ENCODE assay signal across 36 cellular contexts in genomic region chr3:44518782-44519156, GRCh38.
"Had no signal": no experiment of that assay in that cellular context is flagged by ENCODE, and none has a peak within 500 bp of the region (broad histone marks: within the 10 kb centered on the region; RNA-seq: fewer than 3 reads in every experiment).

No MANE protein-coding gene starts in this region.

- ATAC-seq: activated CD4-positive, CD25-positive, alpha-beta regulatory T cell treated with anti-CD3 and anti-CD28 coated beads, Interleukin-2, amount 50 U/mL, for 24 hours; activated CD8-positive, alpha-beta T cell treated with anti-CD3 and anti-CD28 coated beads for 36 hours; activated naive CD8-positive, alpha-beta T cell treated with anti-CD3 and anti-CD28 coated beads, Interleukin-2, amount 50 U/mL, for 24 hours; body of pancreas; effector memory CD8-positive, alpha-beta T cell; gastroesophageal sphincter; T-cell had no signal

- H3K36me3 Mint-ChIP-seq: activated naive CD4-positive, alpha-beta T cell treated with anti-CD3 and anti-CD28 coated beads, Interleukin-2, amount 50 U/mL, for 24 hours; activated naive CD8-positive, alpha-beta T cell treated with anti-CD3 and anti-CD28 coated beads for 36 hours; T-cell had no signal

- H3K4me3 Mint-ChIP-seq: activated B cell treated with CpG ODN at 0.5 μM for 24 hours; activated CD8-positive, alpha-beta T cell treated with anti-CD3 and anti-CD28 coated beads for 36 hours; activated naive CD4-positive, alpha-beta T cell treated with anti-CD3 and anti-CD28 coated beads for 36 hours; activated naive CD4-positive, alpha-beta T cell treated with anti-CD3 and anti-CD28 coated beads, Interleukin-2, amount 50 U/mL, for 24 hours; activated naive CD8-positive, alpha-beta T cell treated with anti-CD3 and anti-CD28 coated beads for 36 hours; activated naive CD8-positive, alpha-beta T cell treated with anti-CD3 and anti-CD28 coated beads, Interleukin-2, amount 50 U/mL, for 24 hours; activated T-helper 1 cell treated with anti-CD3 and anti-CD28 coated beads, Interleukin-12 subunit alpha, Interleukin-12 subunit beta, Interleukin-2, Interleukin-4 antibody, amounts not matched to agents 30 ng/mL and 10 ng/mL and 1 ng/mL, durations not matched to agents 14 hours and 24 hours and 36 hours; effector memory CD8-positive, alpha-beta T cell; T-cell; T-helper 1 cell treated with Interleukin-12 subunit alpha and Interleukin-12 subunit beta and Interleukin-4 antibody, amounts not matched to agents 30 μg/mL and 1 μg/mL, for 36 hours; T-helper 2 cell treated with Interferon-gamma antibody and Interleukin-4, amounts not matched to agents 5 μg/mL and 100 μg/mL, for 36 hours had no signal

- H3K9me3 ChIP-seq: adrenal gland, body of pancreas, esophagus squamous epithelium, gastroesophageal sphincter had no signal

- H3K27ac ChIP-seq: adrenal gland, body of pancreas, epithelial cell of prostate, esophagus squamous epithelium, gastroesophageal sphincter, WERI-Rb-1 had no signal

- H3K4me1 ChIP-seq: adrenal gland, body of pancreas, esophagus squamous epithelium, gastroesophageal sphincter had no signal

- H3K27me3 ChIP-seq: body of pancreas had no signal

- H3K27ac Mint-ChIP-seq: activated CD8-positive, alpha-beta T cell treated with anti-CD3 and anti-CD28 coated beads for 36 hours; activated naive CD4-positive, alpha-beta T cell treated with anti-CD3 and anti-CD28 coated beads for 36 hours; activated naive CD4-positive, alpha-beta T cell treated with anti-CD3 and anti-CD28 coated beads, Interleukin-2, amount 50 U/mL, for 24 hours; activated naive CD8-positive, alpha-beta T cell treated with anti-CD3 and anti-CD28 coated beads for 36 hours; activated naive CD8-positive, alpha-beta T cell treated with anti-CD3 and anti-CD28 coated beads, Interleukin-2, amount 50 U/mL, for 24 hours; activated T-helper 1 cell treated with anti-CD3 and anti-CD28 coated beads, Interleukin-12 subunit alpha, Interleukin-12 subunit beta, Interleukin-2, Interleukin-4 antibody, amounts not matched to agents 30 ng/mL and 10 ng/mL and 1 ng/mL, durations not matched to agents 14 hours and 24 hours and 36 hours; activated T-helper 2 cell treated with anti-CD3 and anti-CD28 coated beads, Interferon-gamma antibody, Interleukin-2, Interleukin-4, amounts not matched to agents 10 μg/mL and 5 μg/mL and 100 μg/mL, durations not matched to agents 14 hours and 24 hours and 36 hours; effector memory CD8-positive, alpha-beta T cell; T-cell; T-helper 1 cell treated with Interleukin-12 subunit alpha and Interleukin-12 subunit beta and Interleukin-4 antibody, amounts not matched to agents 30 μg/mL and 1 μg/mL, for 36 hours; T-helper 2 cell treated with Interferon-gamma antibody and Interleukin-4, amounts not matched to agents 5 μg/mL and 100 μg/mL, for 36 hours had no signal

- H3K36me3 ChIP-seq: adrenal gland, esophagus squamous epithelium, gastroesophageal sphincter, WERI-Rb-1 had no signal

- H3K4me3 ChIP-seq: adrenal gland, body of pancreas, esophagus squamous epithelium, gastroesophageal sphincter had no signal

- DNase-seq: activated B cell treated with CpG ODN at 0.5 μM for 24 hours; activated CD4-positive, alpha-beta T cell treated with anti-CD3 and anti-CD28 coated beads for 48 hours; activated CD4-positive, alpha-beta T cell treated with anti-CD3 and anti-CD28 coated beads, Interleukin-2, amount 50 U/mL, for 1 hour; activated CD4-positive, alpha-beta T cell treated with anti-CD3 and anti-CD28 coated beads, Interleukin-2, amount 50 U/mL, for 48 hours; activated CD8-positive, alpha-beta memory T cell treated with anti-CD3 and anti-CD28 coated beads for 24 hours; activated CD8-positive, alpha-beta T cell treated with anti-CD3 and anti-CD28 coated beads for 36 hours; activated effector memory CD4-positive, alpha-beta T cell treated with anti-CD3 and anti-CD28 coated beads, Interleukin-2, amount 50 U/mL, for 16 hours; activated naive CD4-positive, alpha-beta T cell treated with anti-CD3 and anti-CD28 coated beads for 36 hours; activated naive CD8-positive, alpha-beta T cell treated with anti-CD3 and anti-CD28 coated beads for 36 hours; activated naive CD8-positive, alpha-beta T cell treated with anti-CD3 and anti-CD28 coated beads, Interleukin-2, amount 50 U/mL, for 24 hours; activated T-cell treated with anti-CD3 and anti-CD28 coated beads, Interleukin-2, amount 50 U/mL, for 1 hour; activated T-cell treated with anti-CD3 and anti-CD28 coated beads, Interleukin-2, amount 50 U/mL, for 48 hours; adrenal gland; amygdala; aorta; body of pancreas; caudate nucleus; cortex of kidney; dermis blood vessel endothelial cell; effector CD4-positive, alpha-beta T cell; effector memory CD8-positive, alpha-beta T cell; esophagus squamous epithelium; foreskin melanocyte; T1000; WERI-Rb-1 had no signal

- FAIRE-seq: colon, endothelial cell of umbilical vein had no signal

- H3K9me3 Mint-ChIP-seq: activated B cell treated with CpG ODN at 0.5 μM for 24 hours; activated CD8-positive, alpha-beta T cell treated with anti-CD3 and anti-CD28 coated beads for 36 hours; activated naive CD4-positive, alpha-beta T cell treated with anti-CD3 and anti-CD28 coated beads for 36 hours; activated naive CD4-positive, alpha-beta T cell treated with anti-CD3 and anti-CD28 coated beads, Interleukin-2, amount 50 U/mL, for 24 hours; activated naive CD8-positive, alpha-beta T cell treated with anti-CD3 and anti-CD28 coated beads for 36 hours; activated naive CD8-positive, alpha-beta T cell treated with anti-CD3 and anti-CD28 coated beads, Interleukin-2, amount 50 U/mL, for 24 hours; activated T-helper 1 cell treated with anti-CD3 and anti-CD28 coated beads, Interleukin-12 subunit alpha, Interleukin-12 subunit beta, Interleukin-2, Interleukin-4 antibody, amounts not matched to agents 30 ng/mL and 10 ng/mL and 1 ng/mL, durations not matched to agents 14 hours and 24 hours and 36 hours; activated T-helper 2 cell treated with anti-CD3 and anti-CD28 coated beads, Interferon-gamma antibody, Interleukin-2, Interleukin-4, amounts not matched to agents 10 μg/mL and 5 μg/mL and 100 μg/mL, durations not matched to agents 14 hours and 24 hours and 36 hours; effector memory CD8-positive, alpha-beta T cell; T-cell; T-helper 1 cell treated with Interleukin-12 subunit alpha and Interleukin-12 subunit beta and Interleukin-4 antibody, amounts not matched to agents 30 μg/mL and 1 μg/mL, for 36 hours; T-helper 2 cell treated with Interferon-gamma antibody and Interleukin-4, amounts not matched to agents 5 μg/mL and 100 μg/mL, for 36 hours had no signal
